8 cellular contexts compared by ENCODE assay signal in the genomic region with DNA sequence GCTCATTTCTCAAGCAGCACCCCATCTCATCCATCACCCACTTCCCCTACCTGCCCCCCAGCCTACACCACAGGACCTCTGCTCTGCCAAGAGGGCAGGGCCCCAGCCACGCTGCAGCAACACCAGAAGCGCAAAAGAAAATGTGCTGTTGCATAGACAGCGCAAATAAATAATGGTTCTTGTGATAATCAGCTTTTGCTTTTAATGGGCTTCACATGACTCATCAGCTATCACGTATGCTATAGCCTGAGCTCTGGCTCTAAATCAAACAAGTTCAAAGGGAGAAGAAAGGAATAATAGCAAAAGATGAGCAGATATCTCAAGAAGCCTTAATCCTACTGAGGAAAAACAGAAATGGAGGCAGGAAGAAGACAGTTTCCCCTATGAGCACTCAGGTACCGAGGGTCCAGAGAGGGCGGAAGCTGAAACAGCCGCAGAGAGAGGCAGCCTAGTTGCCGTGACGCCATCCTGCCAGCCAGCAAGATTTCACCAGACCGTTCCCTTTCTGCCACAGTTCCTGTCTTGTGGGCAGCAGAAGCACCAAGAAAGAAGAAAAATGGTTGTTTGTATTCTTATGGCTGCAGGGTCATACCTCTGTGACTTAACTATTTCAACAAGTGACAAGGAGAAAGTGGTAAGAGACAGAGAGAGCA. TPM values are rescaled to one million over a fixed set of nuclear protein-coding genes. Genes with fewer than 3 reads are reported as not detected.
DNase-seq lines count a peak whose midpoint lies in the region; ATAC-seq and TF ChIP-seq lines count a peak whose summit lies in the region.

No MANE protein-coding gene starts in this region.

- peaks cover 36% of the 10 kb centered on the region for H3K4me1 Mint-ChIP-seq in stimulated activated memory B cell treated with anti-CD40 and anti-IgM and Interleukin-4, amounts not matched to agents 10 μg/mL and 1 μg/mL and 100 μg/mL, for 72 hours

- H3K27me3 Mint-ChIP-seq in stimulated activated memory B cell treated with anti-CD40 and anti-IgM and Interleukin-4, amounts not matched to agents 10 μg/mL and 1 μg/mL and 100 μg/mL, for 72 hours, result no peaks in the 10 kb centered on the region

- in situ Hi-C loops in G401 (cut with HindIII; ENCODE audit: low sequenced_read_pairs), result no loop called here

- no peak overlapping the region; the same call in 1 of the 2 replicates for H3K27ac ChIP-seq in HEK293 (ENCODE audit: extremely low read depth, low read depth, low read length)

- H3K9me3 Mint-ChIP-seq in stimulated activated memory B cell treated with anti-CD40 and anti-IgM and Interleukin-4, amounts not matched to agents 10 μg/mL and 1 μg/mL and 100 μg/mL, for 72 hours, result no peaks in the 10 kb centered on the region

- peaks cover 8% of the 10 kb centered on the region for H3K4me1 ChIP-seq in HEK293 (ENCODE audit: control insufficient read depth, insufficient read depth, low read length)

- TF ChIP-seq CTCF in HEK293 (tag by site-specific recombination; IDR thresholded peaks at IDR 0.05), result no peak

- H3K4me3 Mint-ChIP-seq in stimulated activated memory B cell treated with anti-CD40 and anti-IgM and Interleukin-4, amounts not matched to agents 10 μg/mL and 1 μg/mL and 100 μg/mL, for 72 hours, result peak overlapping the region; percentile 69

- H3K36me3 Mint-ChIP-seq in stimulated activated memory B cell treated with anti-CD40 and anti-IgM and Interleukin-4, amounts not matched to agents 10 μg/mL and 1 μg/mL and 100 μg/mL, for 72 hours, result peaks cover 43% of the 10 kb centered on the region

- peak; percentile 95 for ATAC-seq in stimulated activated memory B cell treated with anti-CD40 and anti-IgM and Interleukin-4, amounts not matched to agents 10 μg/mL and 1 μg/mL and 100 μg/mL, for 72 hours

- H3K9me3 ChIP-seq in HEK293 (ENCODE audit: control insufficient read depth, insufficient read depth, low read depth, low read length), result no peaks in the 10 kb centered on the region

- CTCF ChIA-PET in HEK293 (lab: Yijun Ruan, JAX), result interaction anchor here (0.6 kb wide), 1 partner anchor 53 kb away, joined by 3 read pairs; no protein-coding TSS in a partner anchor

- DNase-seq in ELR (ENCODE audit: low read depth) (peak; percentile 11), NCI-H226 (peak; percentile 66), activated T-helper 1 cell treated with Interleukin-2 at 50 U/mL for 16 hours (ENCODE audit: low read depth) (peak; percentile 57), hippocampal formation (lab: John Stamatoyannopoulos, UW) (peak; percentile 2 to 15), G401 (ENCODE audit: low spot score) (no peak), DMS114 treated with DMSO at 0.1 percent for 48 hours (lab: John Stamatoyannopoulos, UW; ENCODE audit: unreplicated experiment) (no peak)

- POLR2A ChIA-PET in HEK293 (lab: Yijun Ruan, JAX), result no interaction called here

- H3K27ac Mint-ChIP-seq in stimulated activated memory B cell treated with anti-CD40 and anti-IgM and Interleukin-4, amounts not matched to agents 10 μg/mL and 1 μg/mL and 100 μg/mL, for 72 hours, result peak overlapping the region; percentile 91

- H3K36me3 ChIP-seq in HEK293 (ENCODE audit: control insufficient read depth in 2 of 2, insufficient read depth in 1 of 2, low read length in 2 of 2), result no peaks in the 10 kb centered on the region

- H3K4me3 ChIP-seq in HEK293 (ENCODE audit: low read depth, low read length), result no peak overlapping the region

TF ChIP-seq in HEK293, 187 proteins besides CTCF, POLR2A, EP300 and RAD21:
- no peak for TF ChIP-seq ZFP41 (tag by site-specific recombination; IDR thresholded peaks at IDR 0.05; ENCODE audit: borderline replicate concordance)
- TF ChIP-seq ZSCAN23 (tag by site-specific recombination; IDR thresholded peaks at IDR 0.05), result no peak
- peak; percentile 16; the same call in 1 of the 2 replicates for TF ChIP-seq SP7 (tag by site-specific recombination; IDR thresholded peaks at IDR 0.05)
- TF ChIP-seq TRIM28 (IDR thresholded peaks at IDR 0.05; ENCODE audit: borderline replicate concordance, low read length), result no peak
- TF ChIP-seq, protein P1, sequence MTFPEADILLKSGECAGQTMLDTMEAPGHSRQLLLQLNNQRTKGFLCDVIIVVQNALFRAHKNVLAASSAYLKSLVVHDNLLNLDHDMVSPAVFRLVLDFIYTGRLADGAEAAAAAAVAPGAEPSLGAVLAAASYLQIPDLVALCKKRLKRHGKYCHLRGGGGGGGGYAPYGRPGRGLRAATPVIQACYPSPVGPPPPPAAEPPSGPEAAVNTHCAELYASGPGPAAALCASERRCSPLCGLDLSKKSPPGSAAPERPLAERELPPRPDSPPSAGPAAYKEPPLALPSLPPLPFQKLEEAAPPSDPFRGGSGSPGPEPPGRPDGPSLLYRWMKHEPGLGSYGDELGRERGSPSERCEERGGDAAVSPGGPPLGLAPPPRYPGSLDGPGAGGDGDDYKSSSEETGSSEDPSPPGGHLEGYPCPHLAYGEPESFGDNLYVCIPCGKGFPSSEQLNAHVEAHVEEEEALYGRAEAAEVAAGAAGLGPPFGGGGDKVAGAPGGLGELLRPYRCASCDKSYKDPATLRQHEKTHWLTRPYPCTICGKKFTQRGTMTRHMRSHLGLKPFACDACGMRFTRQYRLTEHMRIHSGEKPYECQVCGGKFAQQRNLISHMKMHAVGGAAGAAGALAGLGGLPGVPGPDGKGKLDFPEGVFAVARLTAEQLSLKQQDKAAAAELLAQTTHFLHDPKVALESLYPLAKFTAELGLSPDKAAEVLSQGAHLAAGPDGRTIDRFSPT (tag by site-specific recombination; IDR thresholded peaks at IDR 0.05), result no peak
- no peak for TF ChIP-seq OVOL3 (tag by site-specific recombination; IDR thresholded peaks at IDR 0.05)
- TF ChIP-seq, protein P2, sequence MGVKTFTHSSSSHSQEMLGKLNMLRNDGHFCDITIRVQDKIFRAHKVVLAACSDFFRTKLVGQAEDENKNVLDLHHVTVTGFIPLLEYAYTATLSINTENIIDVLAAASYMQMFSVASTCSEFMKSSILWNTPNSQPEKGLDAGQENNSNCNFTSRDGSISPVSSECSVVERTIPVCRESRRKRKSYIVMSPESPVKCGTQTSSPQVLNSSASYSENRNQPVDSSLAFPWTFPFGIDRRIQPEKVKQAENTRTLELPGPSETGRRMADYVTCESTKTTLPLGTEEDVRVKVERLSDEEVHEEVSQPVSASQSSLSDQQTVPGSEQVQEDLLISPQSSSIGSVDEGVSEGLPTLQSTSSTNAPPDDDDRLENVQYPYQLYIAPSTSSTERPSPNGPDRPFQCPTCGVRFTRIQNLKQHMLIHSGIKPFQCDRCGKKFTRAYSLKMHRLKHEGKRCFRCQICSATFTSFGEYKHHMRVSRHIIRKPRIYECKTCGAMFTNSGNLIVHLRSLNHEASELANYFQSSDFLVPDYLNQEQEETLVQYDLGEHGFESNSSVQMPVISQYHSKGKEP (tag by site-specific recombination; IDR thresholded peaks at IDR 0.05), result peak; percentile 78
- TF ChIP-seq SCRT2 (tag by site-specific recombination; IDR thresholded peaks at IDR 0.05), result peak; percentile 34; the same call in 1 of the 2 replicates
- no peak for TF ChIP-seq ZNF677 (tag by site-specific recombination; IDR thresholded peaks at IDR 0.05)
- TF ChIP-seq, protein P3, sequence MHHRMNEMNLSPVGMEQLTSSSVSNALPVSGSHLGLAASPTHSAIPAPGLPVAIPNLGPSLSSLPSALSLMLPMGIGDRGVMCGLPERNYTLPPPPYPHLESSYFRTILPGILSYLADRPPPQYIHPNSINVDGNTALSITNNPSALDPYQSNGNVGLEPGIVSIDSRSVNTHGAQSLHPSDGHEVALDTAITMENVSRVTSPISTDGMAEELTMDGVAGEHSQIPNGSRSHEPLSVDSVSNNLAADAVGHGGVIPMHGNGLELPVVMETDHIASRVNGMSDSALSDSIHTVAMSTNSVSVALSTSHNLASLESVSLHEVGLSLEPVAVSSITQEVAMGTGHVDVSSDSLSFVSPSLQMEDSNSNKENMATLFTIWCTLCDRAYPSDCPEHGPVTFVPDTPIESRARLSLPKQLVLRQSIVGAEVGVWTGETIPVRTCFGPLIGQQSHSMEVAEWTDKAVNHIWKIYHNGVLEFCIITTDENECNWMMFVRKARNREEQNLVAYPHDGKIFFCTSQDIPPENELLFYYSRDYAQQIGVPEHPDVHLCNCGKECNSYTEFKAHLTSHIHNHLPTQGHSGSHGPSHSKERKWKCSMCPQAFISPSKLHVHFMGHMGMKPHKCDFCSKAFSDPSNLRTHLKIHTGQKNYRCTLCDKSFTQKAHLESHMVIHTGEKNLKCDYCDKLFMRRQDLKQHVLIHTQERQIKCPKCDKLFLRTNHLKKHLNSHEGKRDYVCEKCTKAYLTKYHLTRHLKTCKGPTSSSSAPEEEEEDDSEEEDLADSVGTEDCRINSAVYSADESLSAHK (tag by site-specific recombination; IDR thresholded peaks at IDR 0.05), result no peak
- peak; percentile 43; the same call in 1 of the 2 replicates for TF ChIP-seq ZBTB17 (tag by site-specific recombination; IDR thresholded peaks at IDR 0.05)
- no peak for TF ChIP-seq ZFP3 (tag by site-specific recombination; IDR thresholded peaks at IDR 0.05; ENCODE audit: low read depth)
- TF ChIP-seq FEZF1 (tag by site-specific recombination; IDR thresholded peaks at IDR 0.05), result no peak
- no peak for TF ChIP-seq ZNF138 (tag by site-specific recombination; IDR thresholded peaks at IDR 0.05; ENCODE audit: borderline replicate concordance)
- TF ChIP-seq ZNF510 (tag by site-specific recombination; IDR thresholded peaks at IDR 0.05; ENCODE audit: insufficient replicate concordance), result no peak
TF ChIP-seq in HEK293: peak in this region for 4.

RNA-seq across cellular contexts. Expression of a gene that starts 22.1 kb away (rescaled TPM):
- total RNA-seq in G401 (2014; rRNA removed; shearing (Covaris generic)), result 5.2 and 7.3 TPM in 2 replicates

RNA-seq across cellular contexts. Expression of a gene that starts 51.4 kb away (rescaled TPM):
- 13.5 and 14.9 TPM in 2 replicates for total RNA-seq in G401 (2014; rRNA removed; shearing (Covaris generic))

RNA-seq across cellular contexts. Expression of a gene that starts 51.5 kb away (rescaled TPM):
- total RNA-seq in G401 (2014; rRNA removed; shearing (Covaris generic)), result 4.3 and 9.0 TPM in 2 replicates

Comparison
In these comparisons a context has a peak if more than half of its experiments do, and no peak if none do; other contexts are left out.
1. DNase-seq: peak in ELR (single experiment), NCI-H226 (single experiment), activated T-helper 1 cell treated with Interleukin-2 at 50 U/mL for 16 hours (single experiment) and hippocampal formation (2 of 2); none in G401 (single experiment) and DMS114 treated with DMSO at 0.1 percent for 48 hours (single experiment).